Comparison of ENCODE assay signal across 8 cellular contexts in genomic region chr16:57648590-57649442, GRCh38. TPM values are rescaled to one million over a fixed set of nuclear protein-coding genes. Genes with fewer than 3 reads are reported as not detected.
DNase-seq lines count a peak whose midpoint lies in the region; ATAC-seq and TF ChIP-seq lines count a peak whose summit lies in the region.

No MANE protein-coding gene starts in this region.

- peaks cover 0 to 1% (median 0%) of the 10 kb centered on the region in 11 donors for H3K9me3 Mint-ChIP-seq in naive thymus-derived CD4-positive, alpha-beta T cell
- no peaks in the 10 kb centered on the region for H3K9me3 Mint-ChIP-seq in stimulated activated effector memory CD8-positive, alpha-beta T cell treated with anti-CD3 and anti-CD28 coated beads, Interleukin-12 subunit alpha, Interleukin-12 subunit beta, amount 100 ng/mL, for 72 hours

- H3K79me2 ChIP-seq in OCI-LY3 (ENCODE audit: low read length), result no peaks in the 10 kb centered on the region

- no peak for TF ChIP-seq EP300 in esophagus muscularis mucosa (IDR thresholded peaks at IDR 0.05)

- no peak overlapping the region for H2AFZ ChIP-seq in OCI-LY3 (ENCODE audit: low read depth, low read length)

- H3K4me1 Mint-ChIP-seq in naive thymus-derived CD4-positive, alpha-beta T cell, result peaks cover 6 to 33% (median 15%) of the 10 kb centered on the region in 7 donors
- H3K4me1 Mint-ChIP-seq in stimulated activated effector memory CD8-positive, alpha-beta T cell treated with anti-CD3 and anti-CD28 coated beads, Interleukin-12 subunit alpha, Interleukin-12 subunit beta, amount 100 ng/mL, for 72 hours, result peaks cover 69% of the 10 kb centered on the region

- no peak overlapping the region for H3K27ac ChIP-seq in OCI-LY3 (ENCODE audit: low read length)
- H3K27ac ChIP-seq in esophagus muscularis mucosa (replicated peaks in 1 of 4), result peak overlapping the region in 1 of 4 donors; percentile 59
- no peak overlapping the region for H3K27ac ChIP-seq in naive thymus-derived CD4-positive, alpha-beta T cell (ENCODE audit: low read depth, low read length)

- 81% methylated on average over 4 of the region's 18 CpGs for WGBS in esophagus muscularis mucosa

- no peaks in the 10 kb centered on the region for H3K9me3 ChIP-seq in OCI-LY3 (ENCODE audit: insufficient read depth, low read length)
- no peaks in the 10 kb centered on the region for H3K9me3 ChIP-seq in esophagus muscularis mucosa
- H3K9me3 ChIP-seq in naive thymus-derived CD4-positive, alpha-beta T cell (ENCODE audit: control insufficient read depth in 2 of 3, low read length in 3 of 3), result no peaks in the 10 kb centered on the region

- H3K4me1 ChIP-seq in OCI-LY3 (ENCODE audit: low read length), result peaks cover 22% of the 10 kb centered on the region
- peaks cover 17 to 34% (median 25%) of the 10 kb centered on the region in 4 donors for H3K4me1 ChIP-seq in esophagus muscularis mucosa
- peaks cover 0 to 29% of the 10 kb centered on the region in 2 donors for H3K4me1 ChIP-seq in naive thymus-derived CD4-positive, alpha-beta T cell (ENCODE audit: control insufficient read depth in 2 of 2, insufficient read depth in 2 of 2, low read length in 2 of 2)

- peak overlapping the region; percentile 41 for H3K4me2 ChIP-seq in OCI-LY3 (ENCODE audit: low read length)

- ATAC-seq in GM18861 (IDR thresholded peaks at IDR 0.05; ENCODE audit: unreplicated experiment), result peak; percentile 44
- peak; percentile 90 for ATAC-seq in naive thymus-derived CD4-positive, alpha-beta T cell
- peak; percentile 78 for ATAC-seq in stimulated activated effector memory CD8-positive, alpha-beta T cell treated with anti-CD3 and anti-CD28 coated beads, Interleukin-12 subunit alpha, Interleukin-12 subunit beta, amount 100 ng/mL, for 72 hours

- intact Hi-C loops in esophagus muscularis mucosa (cut with DNase I), result loop anchor here (5.0 kb wide), 2 partner anchors 57 to 72 kb away; no protein-coding TSS in a partner anchor
- intact Hi-C loops in naive thymus-derived CD4-positive, alpha-beta T cell (cut with micrococcal nuclease), result loop anchor here (1.0 to 2.0 kb wide), 7 partner anchors 40 to 349 kb away; no protein-coding TSS in a partner anchor

- DNase-seq in ACHN, result peak; percentile 89
- DNase-seq in HuH-7 (ENCODE audit: low spot score), result peak; percentile 95
- peak; percentile 75 for DNase-seq in activated T-cell treated with anti-CD3 and anti-CD28 coated beads for 1 hour (ENCODE audit: low read depth)
- DNase-seq in esophagus muscularis mucosa (ENCODE audit: extremely low spot score), result no peak
- peak; percentile 63 to 90 (median 80) for DNase-seq in naive thymus-derived CD4-positive, alpha-beta T cell
- peak; percentile 89 to 99 for DNase-seq in stimulated activated effector memory CD8-positive, alpha-beta T cell treated with anti-CD3 and anti-CD28 coated beads, Interleukin-12 subunit alpha, Interleukin-12 subunit beta, amount 100 ng/mL, for 72 hours (ENCODE audit: low spot score in 2 of 2)

- CTCF ChIA-PET in naive thymus-derived CD4-positive, alpha-beta T cell (lab: Charles Lee), result interaction anchor here (0.6 to 5.2 kb wide), 19 partner anchors 9 to 979 kb away, joined by 3 to 53 read pairs (median 4); no protein-coding TSS in a partner anchor

- H3K27me3 ChIP-seq in OCI-LY3 (ENCODE audit: low read depth, low read length) (peaks cover 32% of the 10 kb centered on the region), esophagus muscularis mucosa (peaks cover 0 to 68% (median 0%) of the 10 kb centered on the region in 4 donors)
- H3K27me3 ChIP-seq in naive thymus-derived CD4-positive, alpha-beta T cell (ENCODE audit: control insufficient read depth in 2 of 2, insufficient read depth in 2 of 2, low read length in 2 of 2), result no peaks in the 10 kb centered on the region

- H3K27me3 Mint-ChIP-seq in naive thymus-derived CD4-positive, alpha-beta T cell, result no peaks in the 10 kb centered on the region

- peak overlapping the region in 5 of 9 donors; percentile 11 to 66 (median 59) for H3K27ac Mint-ChIP-seq in naive thymus-derived CD4-positive, alpha-beta T cell
- H3K27ac Mint-ChIP-seq in stimulated activated effector memory CD8-positive, alpha-beta T cell treated with anti-CD3 and anti-CD28 coated beads, Interleukin-12 subunit alpha, Interleukin-12 subunit beta, amount 100 ng/mL, for 72 hours, result peak overlapping the region; percentile 93

- no peak for TF ChIP-seq POLR2A in esophagus muscularis mucosa (IDR thresholded peaks at IDR 0.05; ENCODE audit: low read depth)

- H4K20me1 ChIP-seq in OCI-LY3 (ENCODE audit: insufficient read depth, low read length), result peaks cover 4% of the 10 kb centered on the region; the same call in 1 of the 2 replicates

- POLR2A ChIA-PET in naive thymus-derived CD4-positive, alpha-beta T cell (lab: Charles Lee), result interaction anchor here (0.8 kb wide), 1 partner anchor 88 kb away, joined by 4 read pairs; no protein-coding TSS in a partner anchor

- H3K4me3 ChIP-seq in OCI-LY3 (ENCODE audit: low read length) (no peak overlapping the region), esophagus muscularis mucosa (no peak overlapping the region)
- no peak overlapping the region for H3K4me3 ChIP-seq in naive thymus-derived CD4-positive, alpha-beta T cell (ENCODE audit: low read length)

- no peaks in the 10 kb centered on the region for H3K36me3 Mint-ChIP-seq in naive thymus-derived CD4-positive, alpha-beta T cell
- peaks cover 73% of the 10 kb centered on the region for H3K36me3 Mint-ChIP-seq in stimulated activated effector memory CD8-positive, alpha-beta T cell treated with anti-CD3 and anti-CD28 coated beads, Interleukin-12 subunit alpha, Interleukin-12 subunit beta, amount 100 ng/mL, for 72 hours

- TF ChIP-seq CTCF in OCI-LY3 (IDR thresholded peaks at IDR 0.05; ENCODE audit: low read depth, low read length), result peak; percentile 100
- TF ChIP-seq CTCF in esophagus muscularis mucosa (IDR thresholded peaks at IDR 0.05), result peak in 2 of 3 experiments; percentile 93 to 97

- H3K4me3 Mint-ChIP-seq in naive thymus-derived CD4-positive, alpha-beta T cell, result peak overlapping the region in 2 of 10 donors; percentile 7 to 77
- peak overlapping the region; percentile 66 for H3K4me3 Mint-ChIP-seq in stimulated activated effector memory CD8-positive, alpha-beta T cell treated with anti-CD3 and anti-CD28 coated beads, Interleukin-12 subunit alpha, Interleukin-12 subunit beta, amount 100 ng/mL, for 72 hours

- H3K36me3 ChIP-seq in OCI-LY3 (replicated peaks; ENCODE audit: low read depth, low read length) (no peaks in the 10 kb centered on the region), esophagus muscularis mucosa (peaks cover 0 to 49% (median 4%) of the 10 kb centered on the region in 4 donors)
- no peaks in the 10 kb centered on the region for H3K36me3 ChIP-seq in naive thymus-derived CD4-positive, alpha-beta T cell (ENCODE audit: control insufficient read depth in 2 of 3, insufficient read depth in 3 of 3, low read length in 3 of 3)

- in situ Hi-C loops in ACHN (cut with HindIII; ENCODE audit: low pct_ligation_motif_present, low pct_unique_long_range_greater_than_20kb, low sequenced_read_pairs), result no loop called here

- no peak overlapping the region for H3K9ac ChIP-seq in OCI-LY3 (ENCODE audit: low read length)

RNA-seq across cellular contexts. Expression of gene ADGRG3, which starts 19.3 kb away (rescaled TPM):
- total RNA-seq in esophagus muscularis mucosa, result 1 to 10 TPM; 2.0 to 9.6 (median 3.7) TPM
- total RNA-seq in naive thymus-derived CD4-positive, alpha-beta T cell, result 10 to 100 TPM in 1 of 5 experiments, 1 to 10 TPM in 1, not detected in 3; 4.9 to 14.1 TPM
- not detected for polyA plus RNA-seq in naive thymus-derived CD4-positive, alpha-beta T cell

RNA-seq across cellular contexts. Expression of gene ADGRG1, which starts 20.4 kb away (rescaled TPM):
- 10 to 100 TPM; 17.4 to 21.4 (median 19.1) TPM for total RNA-seq in esophagus muscularis mucosa
- total RNA-seq in naive thymus-derived CD4-positive, alpha-beta T cell, result 10 to 100 TPM in 2 of 5 experiments, 1 to 10 TPM in 2, under 1 TPM in 1; 0.67 to 96.0 (median 5.0) TPM
- polyA plus RNA-seq in naive thymus-derived CD4-positive, alpha-beta T cell, result under 1 TPM; 0.07 to 0.67 TPM

RNA-seq across cellular contexts. Expression of gene DRC7, which starts 45.8 kb away (rescaled TPM):
- total RNA-seq in esophagus muscularis mucosa, result under 1 TPM in 2 of 4 donors, not detected in 2; under 0.01 to 0.17 TPM
- total RNA-seq in naive thymus-derived CD4-positive, alpha-beta T cell, result not detected
- not detected for polyA plus RNA-seq in naive thymus-derived CD4-positive, alpha-beta T cell
